Comparison of ENCODE assay signal across 27 cellular contexts in the genomic region with DNA sequence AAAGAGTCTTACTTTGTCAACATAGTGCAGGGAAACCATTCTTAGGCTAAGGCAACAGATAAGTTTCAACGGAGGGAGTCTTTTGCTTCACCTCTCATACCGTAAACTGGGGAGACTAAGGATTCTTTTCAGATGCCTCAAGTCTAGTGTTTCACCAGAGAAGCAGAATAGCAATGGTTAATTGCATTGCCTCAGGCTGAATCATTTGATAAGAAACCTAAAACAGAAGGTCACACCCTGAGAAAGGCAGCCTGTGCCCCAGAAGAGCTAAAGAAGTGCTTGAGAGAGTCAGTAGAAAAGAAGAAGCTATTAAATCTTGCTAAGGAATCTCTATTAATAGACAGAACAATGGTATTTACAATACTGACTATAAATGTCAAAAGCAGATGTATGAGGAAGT.
"Had no signal": no experiment of that assay in that cellular context is flagged by ENCODE, and none has a peak within 500 bp of the region (broad histone marks: within the 10 kb centered on the region; RNA-seq: fewer than 3 reads in every experiment).

No MANE protein-coding gene starts in this region.

- H3K36me3 ChIP-seq: adrenal gland, brain microvascular endothelial cell, SJCRH30 had no signal

- DNase-seq: activated CD4-positive, alpha-beta T cell treated with anti-CD3 and anti-CD28 coated beads for 36 hours; activated CD4-positive, alpha-beta T cell treated with anti-CD3 and anti-CD28 coated beads, Interleukin-2, amount 10 ng/mL, durations not matched to agents 7 days and 5 days; activated CD4-positive, alpha-beta T cell treated with anti-CD3 and anti-CD28 coated beads, Interleukin-2, amount 50 U/mL, for 48 hours; activated CD8-positive, alpha-beta T cell treated with anti-CD3 and anti-CD28 coated beads, Interleukin-2, amount 10 ng/mL, durations not matched to agents 7 days and 5 days; activated gamma-delta T cell; activated naive CD4-positive, alpha-beta T cell treated with anti-CD3 and anti-CD28 coated beads for 36 hours; activated T-cell treated with anti-CD3 and anti-CD28 coated beads, Interleukin-2, amount 50 U/mL, for 24 hours; adrenal gland; anterior cingulate cortex; brain microvascular endothelial cell; central memory CD4-positive, alpha-beta T cell; NCI-H1092 treated with DMSO at 0.1 percent for 48 hours; NCI-H1417; NCI-H146; NCI-H187; NCI-H2029 treated with DMSO at 0.1 percent for 48 hours; NCI-H510A; NCI-H526; NCI-H748 treated with DMSO at 0.1 percent for 48 hours; NK-92 treated with Interleukin-12 subunit alpha and Interleukin-12 subunit beta, amount 100 ng/mL, for 24 hours; SHP77; SJCRH30 had no signal

- H3K4me1 ChIP-seq: adrenal gland, SJCRH30 had no signal

- ATAC-seq: activated CD4-positive, alpha-beta T cell treated with anti-CD3 and anti-CD28 coated beads for 36 hours; activated CD4-positive, CD25-positive, alpha-beta regulatory T cell treated with anti-CD3 and anti-CD28 coated beads, Interleukin-2, amount 50 U/mL, for 24 hours; activated CD8-positive, alpha-beta T cell treated with anti-CD3 and anti-CD28 coated beads, Interleukin-2, amount 10 ng/mL, durations not matched to agents 7 days and 5 days; activated naive CD4-positive, alpha-beta T cell treated with anti-CD3 and anti-CD28 coated beads, Interleukin-2, amount 50 U/mL, for 72 hours; K562; WTC11 had no signal

- H3K9me3 ChIP-seq: adrenal gland, SJCRH30 had no signal

- H3K27ac ChIP-seq: adrenal gland, brain microvascular endothelial cell, SJCRH30, SK-N-MC had no signal

- H3K4me3 ChIP-seq: adrenal gland, K562, SJCRH30, SK-N-MC had no signal

- H3K27me3 ChIP-seq: adrenal gland, brain microvascular endothelial cell, SJCRH30 had no signal
